ENCODE assay signal across 1 cellular context in genomic region chr1:20633190-20634064, GRCh38.
TF ChIP-seq lines count a peak whose summit lies in the region.

Gene PINK1 (plus strand): TSS chr1:20633458. CDS start chr1:20633549, 91 bp downstream.

TF ChIP-seq in K562, 482 proteins besides CTCF, POLR2A, EP300 and RAD21 (continued from another document and continues in another):
- no peak for TF ChIP-seq CHD7 (IDR thresholded peaks at IDR 0.05; ENCODE audit: low read depth, low read length)
- TF ChIP-seq TSC22D4 (tag; IDR thresholded peaks at IDR 0.05), result no peak
- no peak for TF ChIP-seq PHB2 (IDR thresholded peaks at IDR 0.05; ENCODE audit: low read depth)
- TF ChIP-seq TSHZ1 (CRISPR knock-in tag; IDR thresholded peaks at IDR 0.05), result no peak
- no peak for TF ChIP-seq SREBF2 (CRISPR knock-in tag; IDR thresholded peaks at IDR 0.05)
- peak in 1 of 2 experiments; percentile 92; a peak in 2 of 4 replicates for TF ChIP-seq NONO (IDR thresholded peaks at IDR 0.05; ENCODE audit: low read depth in 2 of 2, low read length in 1 of 2)
- no peak for TF ChIP-seq HINFP (tag; conservative IDR thresholded peaks at IDR 0.05; ENCODE audit: low read depth)
- peak in 1 of 2 experiments; percentile 89 for TF ChIP-seq AFF1 (IDR thresholded peaks at IDR 0.05; ENCODE audit: low read depth in 1 of 2, partially characterized antibody in 2 of 2)
- no peak for TF ChIP-seq POU5F1 (IDR thresholded peaks at IDR 0.05; ENCODE audit: borderline replicate concordance, low read depth, low read length, partially characterized antibody)
- no peak for TF ChIP-seq ZNF780A (CRISPR knock-in tag; IDR thresholded peaks at IDR 0.05)
- TF ChIP-seq ELF4 (CRISPR knock-in tag; IDR thresholded peaks at IDR 0.05), result no peak
- no peak for TF ChIP-seq MCM5 (IDR thresholded peaks at IDR 0.05; ENCODE audit: low read depth)
- TF ChIP-seq KHSRP (IDR thresholded peaks at IDR 0.05), result no peak
- no peak for TF ChIP-seq ZNF79 (CRISPR knock-in tag; IDR thresholded peaks at IDR 0.05; ENCODE audit: low read depth)
- TF ChIP-seq SMAD2 (IDR thresholded peaks at IDR 0.05; ENCODE audit: low read depth, low read length), result no peak
- TF ChIP-seq FOSL1 (tag; conservative IDR thresholded peaks at IDR 0.05), result 0 out of 2 replicates have a peak, but pooled peaks have one; percentile 18
- 0 out of 2 replicates have a peak, but pooled peaks have one; percentile 78 for TF ChIP-seq ZNF124 (CRISPR knock-in tag; IDR thresholded peaks at IDR 0.05)
- TF ChIP-seq IRF9 (tag; IDR thresholded peaks at IDR 0.05), result no peak
- TF ChIP-seq ZNF282 (CRISPR knock-in tag; IDR thresholded peaks at IDR 0.05), result 0 out of 2 replicates have a peak, but pooled peaks have one; percentile 82
- TF ChIP-seq U2AF2 (optimal IDR thresholded peaks at IDR 0.05; ENCODE audit: low read depth, low read length), result no peak
- peak; percentile 78; the same call in 1 of the 2 replicates for TF ChIP-seq KLF1 (tag; IDR thresholded peaks at IDR 0.05)
- TF ChIP-seq ZNF830 (CRISPR knock-in tag; IDR thresholded peaks at IDR 0.05), result no peak
- no peak for TF ChIP-seq TEAD2 (tag; IDR thresholded peaks at IDR 0.05)
- TF ChIP-seq SMC3 (conservative IDR thresholded peaks at IDR 0.05; ENCODE audit: insufficient read depth, low read depth, low read length), result peak; percentile 64
- TF ChIP-seq SP2 (IDR thresholded peaks at IDR 0.05; ENCODE audit: extremely low read depth, low read depth, low read length, poor library complexity, severe bottlenecking), result no peak
- no peak for TF ChIP-seq PRDM10 (IDR thresholded peaks at IDR 0.05; ENCODE audit: partially characterized antibody)
- no peak for TF ChIP-seq RUNX1 (IDR thresholded peaks at IDR 0.05; ENCODE audit: low read depth)
- no peak for TF ChIP-seq NUFIP1 (IDR thresholded peaks at IDR 0.05; ENCODE audit: partially characterized antibody)
